8 cellular contexts compared by ENCODE assay signal in the genomic region with DNA sequence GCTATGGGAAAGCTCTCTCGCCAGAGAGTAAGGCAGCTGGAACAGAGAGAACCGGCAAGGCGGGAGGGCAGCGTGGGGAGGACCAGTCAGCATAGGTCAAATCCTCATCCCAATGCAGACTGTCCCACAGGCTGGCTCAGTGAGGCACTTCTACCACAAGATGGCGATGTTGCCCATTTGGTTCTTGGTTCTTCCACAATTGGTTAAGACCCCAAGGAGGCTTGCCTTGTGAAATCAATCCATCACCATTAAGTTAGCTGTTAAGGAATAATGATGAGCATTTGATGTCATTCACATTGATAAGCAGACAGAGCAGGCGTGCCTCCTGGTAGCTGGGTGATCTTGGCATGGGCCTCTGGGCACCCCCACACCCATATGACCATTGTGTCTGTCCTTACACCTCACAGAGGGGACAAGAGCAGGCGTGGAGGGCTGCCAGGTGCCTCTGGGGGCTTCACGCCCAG. TPM values are rescaled to one million over a fixed set of nuclear protein-coding genes. Genes with fewer than 3 reads are reported as not detected.
A peak's percentile ranks its signal among the peaks of the same experiment; 100 is the strongest.
DNase-seq lines count a peak whose midpoint lies in the region; ATAC-seq and TF ChIP-seq lines count a peak whose summit lies in the region.

No MANE protein-coding gene starts in this region.

- CTCF ChIA-PET in AG04449 (lab: Yijun Ruan, JAX): interaction anchor here (0.6 to 10.3 kb wide), 18 partner anchors 8 to 227 kb away, joined by 3 to 195 read pairs (median 6); partner anchors contain the start of genes CST11, CST9 and NAPB

- intact Hi-C loops in mucosa of descending colon (cut with DNase I, micrococcal nuclease): loop anchor here in 1 of 2 donors (10.0 kb wide), 1 partner anchor 163 kb away; the partner anchor contains the start of gene CST9

- no peaks in the 10 kb centered on the region for H3K9me3 Mint-ChIP-seq in stimulated activated naive B cell treated with anti-CD40 and anti-IgM and Interleukin-4, amounts not matched to agents 10 μg/mL and 1 μg/mL and 100 μg/mL, for 72 hours

- H3K4me1 ChIP-seq in mucosa of descending colon (ENCODE audit: low read depth): no peaks in the 10 kb centered on the region

- no peak overlapping the region for H3K4me3 Mint-ChIP-seq in stimulated activated naive B cell treated with anti-CD40 and anti-IgM and Interleukin-4, amounts not matched to agents 10 μg/mL and 1 μg/mL and 100 μg/mL, for 72 hours

- H3K4me1 Mint-ChIP-seq in stimulated activated naive B cell treated with anti-CD40 and anti-IgM and Interleukin-4, amounts not matched to agents 10 μg/mL and 1 μg/mL and 100 μg/mL, for 72 hours: no peaks in the 10 kb centered on the region

- ATAC-seq in GM18505 (IDR thresholded peaks at IDR 0.05; ENCODE audit: unreplicated experiment) (peak; percentile 73), HG03378 (IDR thresholded peaks at IDR 0.05; ENCODE audit: unreplicated experiment) (peak; percentile 77), mucosa of descending colon (peak; percentile 71)
- ATAC-seq in stimulated activated naive B cell treated with anti-CD40 and anti-IgM and Interleukin-4, amounts not matched to agents 10 μg/mL and 1 μg/mL and 100 μg/mL, for 72 hours (replicated peaks): peak; percentile 85 to 93

- POLR2A ChIA-PET in AG04449 (lab: Yijun Ruan, JAX): no interaction called here

- TF ChIP-seq CTCF in AG04449 (IDR thresholded peaks at IDR 0.05; ENCODE audit: insufficient read depth, low read length, missing control alignments): peak; percentile 88
- peak; percentile 95 for TF ChIP-seq CTCF in epithelial cell of esophagus (IDR thresholded peaks at IDR 0.05; ENCODE audit: insufficient read depth, low read depth, low read length, missing control alignments)
- peak; percentile 58 for TF ChIP-seq CTCF in mucosa of descending colon (IDR thresholded peaks at IDR 0.05)

- H3K36me3 Mint-ChIP-seq in stimulated activated naive B cell treated with anti-CD40 and anti-IgM and Interleukin-4, amounts not matched to agents 10 μg/mL and 1 μg/mL and 100 μg/mL, for 72 hours: no peaks in the 10 kb centered on the region

- no peak for DNase-seq in AG04449 (ENCODE audit: low read depth, low spot score)
- DNase-seq in NCI-H774 (lab: John Stamatoyannopoulos, UW): peak; percentile 23
- DNase-seq in activated CD8-positive, alpha-beta memory T cell treated with anti-CD3 and anti-CD28 coated beads for 24 hours: peak; percentile 81
- peak; percentile 73 for DNase-seq in epithelial cell of esophagus (ENCODE audit: low read depth)
- DNase-seq in mucosa of descending colon: peak in 2 of 3 donors; percentile 52 to 78
- peak; percentile 48 for DNase-seq in stimulated activated naive B cell treated with anti-CD40 and anti-IgM and Interleukin-4, amounts not matched to agents 10 μg/mL and 1 μg/mL and 100 μg/mL, for 72 hours

- peaks cover 0 to 7% of the 10 kb centered on the region in 2 donors for H3K27me3 Mint-ChIP-seq in stimulated activated naive B cell treated with anti-CD40 and anti-IgM and Interleukin-4, amounts not matched to agents 10 μg/mL and 1 μg/mL and 100 μg/mL, for 72 hours

- H3K4me3 ChIP-seq in AG04449 (ENCODE audit: low read depth, low read length): no peak overlapping the region
- H3K4me3 ChIP-seq in epithelial cell of esophagus (ENCODE audit: low read length): no peak overlapping the region
- no peak overlapping the region for H3K4me3 ChIP-seq in mucosa of descending colon

- H3K9me3 ChIP-seq in mucosa of descending colon: no peaks in the 10 kb centered on the region

- H3K27ac Mint-ChIP-seq in stimulated activated naive B cell treated with anti-CD40 and anti-IgM and Interleukin-4, amounts not matched to agents 10 μg/mL and 1 μg/mL and 100 μg/mL, for 72 hours: no peak overlapping the region

- H3K36me3 ChIP-seq in mucosa of descending colon (ENCODE audit: low read depth): no peaks in the 10 kb centered on the region

- no peak for TF ChIP-seq POLR2A in GM18505 (IDR thresholded peaks at IDR 0.05; ENCODE audit: borderline replicate concordance, extremely low read depth, insufficient read depth, insufficient read length)

RNA-seq across cellular contexts. Expression of gene CSTL1, which starts 2.4 kb away (rescaled TPM):
- total RNA-seq in mucosa of descending colon: not detected

RNA-seq across cellular contexts. Expression of gene CST11, which starts 10.8 kb away (rescaled TPM):
- not detected for total RNA-seq in mucosa of descending colon

RNA-seq across cellular contexts. Expression of gene NAPB, which starts 20.6 kb away (rescaled TPM):
- 10 to 100 TPM in 1 of 3 donors, 1 to 10 TPM in 2; 8.2 to 22.8 (median 8.9) TPM for total RNA-seq in mucosa of descending colon

RNA-seq across cellular contexts. Expression of gene CST8, which starts 49.0 kb away (rescaled TPM):
- total RNA-seq in mucosa of descending colon: not detected
